8 cellular contexts compared by ENCODE assay signal in genomic region chr4:56977321-56978012, GRCh38. TPM values are rescaled to one million over a fixed set of nuclear protein-coding genes. Genes with fewer than 3 reads are reported as not detected.
DNase-seq lines count a peak whose midpoint lies in the region; FAIRE-seq and TF ChIP-seq lines count a peak whose summit lies in the region.

NOA1 (minus strand) TSS chr4:56977606; CDS start chr4:56977585, 21 bp downstream.

- H2BK120ac ChIP-seq in neuronal stem cell (ENCODE audit: low read depth, low read length): no peak within 1 kb of the TSS

- H4K91ac ChIP-seq in neuronal stem cell (ENCODE audit: low read depth, low read length, poor library complexity): no peak within 1 kb of the TSS

- peak within 1 kb of the TSS; percentile 96 for H3K4me2 ChIP-seq in neuronal stem cell (ENCODE audit: insufficient read depth, low read length, poor library complexity, severe bottlenecking)

- H3K9me3 Mint-ChIP-seq in activated naive CD4-positive, alpha-beta T cell treated with anti-CD3 and anti-CD28 coated beads for 36 hours: peaks cover 14% of the 10 kb centered on the region

- no peak for FAIRE-seq in frontal cortex (lab: Jason Lieb, UNC)

- H3K14ac ChIP-seq in neuronal stem cell (ENCODE audit: low read length): no peak within 1 kb of the TSS

- DNase-seq in GM03348 (ENCODE audit: low spot score): peak; percentile 97
- DNase-seq in HFF-Myc (ENCODE audit: extremely low read depth, low read depth): peak; percentile 98
- peak; percentile 99 for DNase-seq in NAMALWA (ENCODE audit: low spot score)
- peak; percentile 97 for DNase-seq in SK-N-DZ (ENCODE audit: low spot score)
- peak; percentile 98 for DNase-seq in activated naive CD4-positive, alpha-beta T cell treated with anti-CD3 and anti-CD28 coated beads for 36 hours
- DNase-seq in frontal cortex (ENCODE audit: low spot score in 2 of 2): peak; percentile 90 to 95
- peak; percentile 98 for DNase-seq in neuronal stem cell (ENCODE audit: low spot score)

- WGBS in neuronal stem cell (ENCODE audit: extremely low coverage in 2 of 2, insufficient read length in 2 of 2, insufficient replicate concordance in 1 of 2), 2 donors: no CpG with 5 or more reads among the region's 51 CpGs

- peak within 1 kb of the TSS; percentile 99 for H3K27ac Mint-ChIP-seq in activated naive CD4-positive, alpha-beta T cell treated with anti-CD3 and anti-CD28 coated beads for 36 hours

- peak within 1 kb of the TSS; percentile 94 for H3K23ac ChIP-seq in neuronal stem cell (ENCODE audit: low read depth, low read length, poor library complexity)

- peaks cover 57% of the 10 kb centered on the region for H3K36me3 Mint-ChIP-seq in activated naive CD4-positive, alpha-beta T cell treated with anti-CD3 and anti-CD28 coated beads for 36 hours (ENCODE audit: low read depth)

- H3K4me1 Mint-ChIP-seq in activated naive CD4-positive, alpha-beta T cell treated with anti-CD3 and anti-CD28 coated beads for 36 hours (ENCODE audit: low read depth): peaks cover 51% of the 10 kb centered on the region

- H3K4me3 ChIP-seq in HFF-Myc (replicated peaks; ENCODE audit: low read depth, low read length): peak within 1 kb of the TSS; percentile 85
- peak within 1 kb of the TSS; percentile 68 to 96 for H3K4me3 ChIP-seq in neuronal stem cell (ENCODE audit: low read length in 2 of 2)

- intact Hi-C loops in activated naive CD4-positive, alpha-beta T cell treated with anti-CD3 and anti-CD28 coated beads for 36 hours (cut with micrococcal nuclease): loop anchor here (1.0 to 10.0 kb wide), 11 partner anchors 15 to 1630 kb away; partner anchors contain the start of genes AASDH, CEP135, CLOCK and EXOC1

- H2AFZ ChIP-seq in neuronal stem cell (ENCODE audit: low read length): peak within 1 kb of the TSS; percentile 96

- H3K27me3 ChIP-seq in neuronal stem cell (ENCODE audit: control insufficient read depth in 3 of 3, insufficient read depth in 3 of 3, low read depth in 1 of 3, low read length in 3 of 3): peaks cover 0 to 2% (median 0%) of the 10 kb centered on the region in 3 experiments

- CTCF ChIA-PET in activated naive CD4-positive, alpha-beta T cell treated with anti-CD3 and anti-CD28 coated beads for 36 hours (lab: Charles Lee): interaction anchor here (0.8 to 1.6 kb wide), 5 partner anchors 11 to 70 kb away, joined by 3 to 9 read pairs (median 3); partner anchors contain the start of gene REST

- H3K4me3 Mint-ChIP-seq in activated naive CD4-positive, alpha-beta T cell treated with anti-CD3 and anti-CD28 coated beads for 36 hours: peak within 1 kb of the TSS; percentile 100

- H3K4ac ChIP-seq in neuronal stem cell (ENCODE audit: low read length): no peak within 1 kb of the TSS

- peak within 1 kb of the TSS; percentile 90 for H3K18ac ChIP-seq in neuronal stem cell (ENCODE audit: low read length)

- TF ChIP-seq CTCF in HFF-Myc (IDR thresholded peaks at IDR 0.05; ENCODE audit: low read depth, low read length, missing control alignments) (no peak), subcutaneous adipose tissue (IDR thresholded peaks at IDR 0.05; ENCODE audit: low read depth) (no peak)

- H3K27me3 Mint-ChIP-seq in activated naive CD4-positive, alpha-beta T cell treated with anti-CD3 and anti-CD28 coated beads for 36 hours (ENCODE audit: low read depth): no peaks in the 10 kb centered on the region

- peak within 1 kb of the TSS; percentile 77 for H3K27ac ChIP-seq in neuronal stem cell (replicated peaks; ENCODE audit: low read length)

- no peak within 1 kb of the TSS for H2AK5ac ChIP-seq in neuronal stem cell (ENCODE audit: low read depth, low read length)

- H4K8ac ChIP-seq in neuronal stem cell (ENCODE audit: low read depth, low read length): no peak within 1 kb of the TSS

- peaks cover 0 to 11% of the 10 kb centered on the region in 2 donors for H3K9me3 ChIP-seq in neuronal stem cell (replicated peaks in 1 of 2; ENCODE audit: control insufficient read depth in 2 of 2, insufficient read depth in 1 of 2, low read depth in 1 of 2, low read length in 2 of 2)

- H3K4me1 ChIP-seq in neuronal stem cell (ENCODE audit: control insufficient read depth in 2 of 2, insufficient read depth in 1 of 2, low read depth in 1 of 2, low read length in 2 of 2): peaks cover 0 to 3% of the 10 kb centered on the region in 2 donors

- H3K36me3 ChIP-seq in neuronal stem cell (replicated peaks in 1 of 2; ENCODE audit: control insufficient read depth in 2 of 2, insufficient read depth in 2 of 2, low read length in 2 of 2): peaks cover 7 to 46% of the 10 kb centered on the region in 2 donors

- H2BK12ac ChIP-seq in neuronal stem cell (ENCODE audit: low read length): no peak within 1 kb of the TSS

- peak within 1 kb of the TSS; percentile 30 for H2BK15ac ChIP-seq in neuronal stem cell (ENCODE audit: low read length)

- H3K79me1 ChIP-seq in neuronal stem cell (ENCODE audit: low read depth, low read length): peaks cover 5% of the 10 kb centered on the region

- peak within 1 kb of the TSS; percentile 93 for H3K9ac ChIP-seq in neuronal stem cell (ENCODE audit: low read depth, low read length, poor library complexity)

- H2BK5ac ChIP-seq in neuronal stem cell (ENCODE audit: low read length): peak within 1 kb of the TSS; percentile 78

RNA-seq across cellular contexts. Expression of gene NOA1, which starts in this region (rescaled TPM):
- polyA plus RNA-seq in SK-N-DZ (2014; cell fraction: cytosol; rRNA removed): 18.2 and 22.8 TPM in 2 replicates
- 14.9 and 20.8 TPM in 2 replicates for polyA plus RNA-seq in SK-N-DZ (2014; cell fraction: nucleus; rRNA removed)
- 10 to 100 TPM; 25.4 to 26.0 TPM for total RNA-seq in activated naive CD4-positive, alpha-beta T cell treated with anti-CD3 and anti-CD28 coated beads for 36 hours
- total RNA-seq in frontal cortex (19.6 TPM), subcutaneous adipose tissue (10 to 100 TPM; 13.2 to 22.8 (median 20.7) TPM)
- 16.2 TPM for polyA plus RNA-seq in neuronal stem cell (2013, experiment 1 of 2)
- 16.5 TPM for polyA plus RNA-seq in neuronal stem cell (2013, experiment 2 of 2)

Comparison
In these comparisons a context has a peak if more than half of its experiments do, and no peak if none do; other contexts are left out.
1. Peak in every context shown above with its lines: DNase-seq, H3K4me3 ChIP-seq and H3K27ac ChIP-seq.